In the genomic region with DNA sequence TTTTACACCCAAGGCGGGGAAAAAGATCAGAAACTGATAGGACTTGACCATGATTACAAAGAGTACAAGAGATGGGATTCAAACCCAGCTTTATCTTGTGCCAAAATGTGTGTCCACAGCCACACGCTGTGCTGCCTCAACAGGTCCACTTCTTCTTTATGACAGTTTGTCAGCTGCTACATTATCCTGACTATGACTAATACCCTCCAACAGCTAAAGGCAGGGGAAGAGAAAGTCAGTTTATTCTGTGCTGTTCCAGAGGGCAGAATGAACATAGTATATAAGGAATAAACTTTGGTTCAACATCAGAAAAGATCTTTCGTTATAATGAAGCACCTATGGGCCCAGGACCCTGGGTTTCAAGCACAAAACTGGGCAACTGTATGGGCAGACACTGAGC, we compare ENCODE assay signal across 2 cellular contexts.
TF ChIP-seq lines count a peak whose summit lies in the region.

No MANE protein-coding gene starts in this region.

TF ChIP-seq in IMR-90, 13 proteins besides CTCF, POLR2A, EP300 and RAD21 (continued from another document):
- TF ChIP-seq, protein P1, sequence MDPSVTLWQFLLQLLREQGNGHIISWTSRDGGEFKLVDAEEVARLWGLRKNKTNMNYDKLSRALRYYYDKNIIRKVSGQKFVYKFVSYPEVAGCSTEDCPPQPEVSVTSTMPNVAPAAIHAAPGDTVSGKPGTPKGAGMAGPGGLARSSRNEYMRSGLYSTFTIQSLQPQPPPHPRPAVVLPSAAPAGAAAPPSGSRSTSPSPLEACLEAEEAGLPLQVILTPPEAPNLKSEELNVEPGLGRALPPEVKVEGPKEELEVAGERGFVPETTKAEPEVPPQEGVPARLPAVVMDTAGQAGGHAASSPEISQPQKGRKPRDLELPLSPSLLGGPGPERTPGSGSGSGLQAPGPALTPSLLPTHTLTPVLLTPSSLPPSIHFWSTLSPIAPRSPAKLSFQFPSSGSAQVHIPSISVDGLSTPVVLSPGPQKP (IDR thresholded peaks at IDR 0.05; ENCODE audit: borderline replicate concordance, low read depth, low read length), result no peak
- TF ChIP-seq BHLHE40 (IDR thresholded peaks at IDR 0.05; ENCODE audit: low read depth, low read length) (no peak), MXI1 (IDR thresholded peaks at IDR 0.05; ENCODE audit: borderline replicate concordance, low read depth, low read length) (no peak), MAFK (IDR thresholded peaks at IDR 0.05; ENCODE audit: low read depth, low read length) (no peak), FOS (IDR thresholded peaks at IDR 0.05; ENCODE audit: low read depth, low read length) (no peak), SMC3 (IDR thresholded peaks at IDR 0.05; ENCODE audit: low read depth, low read length) (no peak), CHD1 (IDR thresholded peaks at IDR 0.05; ENCODE audit: low read depth, low read length) (no peak), CEBPB (IDR thresholded peaks at IDR 0.05; ENCODE audit: low read depth, low read length) (no peak), RCOR1 (IDR thresholded peaks at IDR 0.05; ENCODE audit: insufficient replicate concordance, low read length) (no peak)
- TF ChIP-seq, protein P2, sequence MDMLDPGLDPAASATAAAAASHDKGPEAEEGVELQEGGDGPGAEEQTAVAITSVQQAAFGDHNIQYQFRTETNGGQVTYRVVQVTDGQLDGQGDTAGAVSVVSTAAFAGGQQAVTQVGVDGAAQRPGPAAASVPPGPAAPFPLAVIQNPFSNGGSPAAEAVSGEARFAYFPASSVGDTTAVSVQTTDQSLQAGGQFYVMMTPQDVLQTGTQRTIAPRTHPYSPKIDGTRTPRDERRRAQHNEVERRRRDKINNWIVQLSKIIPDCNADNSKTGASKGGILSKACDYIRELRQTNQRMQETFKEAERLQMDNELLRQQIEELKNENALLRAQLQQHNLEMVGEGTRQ (IDR thresholded peaks at IDR 0.05; ENCODE audit: low read depth, low read length), result no peak

TF ChIP-seq in neural cell, 6 proteins besides CTCF, POLR2A, EP300 and RAD21 (continued from another document):
- TF ChIP-seq, protein P3, sequence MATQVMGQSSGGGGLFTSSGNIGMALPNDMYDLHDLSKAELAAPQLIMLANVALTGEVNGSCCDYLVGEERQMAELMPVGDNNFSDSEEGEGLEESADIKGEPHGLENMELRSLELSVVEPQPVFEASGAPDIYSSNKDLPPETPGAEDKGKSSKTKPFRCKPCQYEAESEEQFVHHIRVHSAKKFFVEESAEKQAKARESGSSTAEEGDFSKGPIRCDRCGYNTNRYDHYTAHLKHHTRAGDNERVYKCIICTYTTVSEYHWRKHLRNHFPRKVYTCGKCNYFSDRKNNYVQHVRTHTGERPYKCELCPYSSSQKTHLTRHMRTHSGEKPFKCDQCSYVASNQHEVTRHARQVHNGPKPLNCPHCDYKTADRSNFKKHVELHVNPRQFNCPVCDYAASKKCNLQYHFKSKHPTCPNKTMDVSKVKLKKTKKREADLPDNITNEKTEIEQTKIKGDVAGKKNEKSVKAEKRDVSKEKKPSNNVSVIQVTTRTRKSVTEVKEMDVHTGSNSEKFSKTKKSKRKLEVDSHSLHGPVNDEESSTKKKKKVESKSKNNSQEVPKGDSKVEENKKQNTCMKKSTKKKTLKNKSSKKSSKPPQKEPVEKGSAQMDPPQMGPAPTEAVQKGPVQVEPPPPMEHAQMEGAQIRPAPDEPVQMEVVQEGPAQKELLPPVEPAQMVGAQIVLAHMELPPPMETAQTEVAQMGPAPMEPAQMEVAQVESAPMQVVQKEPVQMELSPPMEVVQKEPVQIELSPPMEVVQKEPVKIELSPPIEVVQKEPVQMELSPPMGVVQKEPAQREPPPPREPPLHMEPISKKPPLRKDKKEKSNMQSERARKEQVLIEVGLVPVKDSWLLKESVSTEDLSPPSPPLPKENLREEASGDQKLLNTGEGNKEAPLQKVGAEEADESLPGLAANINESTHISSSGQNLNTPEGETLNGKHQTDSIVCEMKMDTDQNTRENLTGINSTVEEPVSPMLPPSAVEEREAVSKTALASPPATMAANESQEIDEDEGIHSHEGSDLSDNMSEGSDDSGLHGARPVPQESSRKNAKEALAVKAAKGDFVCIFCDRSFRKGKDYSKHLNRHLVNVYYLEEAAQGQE (IDR thresholded peaks at IDR 0.05; ENCODE audit: borderline replicate concordance), result no peak
- TF ChIP-seq SMC3 (conservative IDR thresholded peaks at IDR 0.05; ENCODE audit: poor library complexity) (no peak), TAF1 (IDR thresholded peaks at IDR 0.05; ENCODE audit: low read depth) (no peak), POLR2AphosphoS5 (IDR thresholded peaks at IDR 0.05) (no peak), MXI1 (conservative IDR thresholded peaks at IDR 0.05; ENCODE audit: poor library complexity, severe bottlenecking) (no peak)
